In genomic region chr12:96396914-96397313, GRCh38 we compare ENCODE assay signal across 10 cellular contexts. TPM values are rescaled to one million over a fixed set of nuclear protein-coding genes. Genes with fewer than 3 reads are reported as not detected.
DNase-seq lines count a peak whose midpoint lies in the region; ATAC-seq, FAIRE-seq and TF ChIP-seq lines count a peak whose summit lies in the region.
"Had no signal": no experiment of that assay in that cellular context is flagged by ENCODE, and none has a peak within 500 bp of the region (broad histone marks: within the 10 kb centered on the region; RNA-seq: fewer than 3 reads in every experiment).

No MANE protein-coding gene starts in this region.

- H3K9ac ChIP-seq in SU-DHL-6 (ENCODE audit: low read length) (no peak overlapping the region), rectal smooth muscle tissue (ENCODE audit: low read length) (no peak overlapping the region)

- no peak for TF ChIP-seq POLR2A in thyroid gland (IDR thresholded peaks at IDR 0.05)

- no peak for DNase-seq in activated CD4-positive, alpha-beta T cell treated with anti-CD3 and anti-CD28 coated beads, Interleukin-2, amount 10 ng/mL, durations not matched to agents 24 days and 14 days
- DNase-seq in activated CD4-positive, alpha-beta T cell treated with anti-CD3 and anti-CD28 coated beads for 48 hours = no peak
- DNase-seq in fibroblast of pulmonary artery (ENCODE audit: low read depth) = no peak
- DNase-seq in thyroid gland = no peak
- DNase-seq in pancreas = no peak
- DNase-seq: KG1, left colon had no signal

- intact Hi-C loops in activated CD4-positive, alpha-beta T cell treated with anti-CD3 and anti-CD28 coated beads, Interleukin-2, amount 10 ng/mL, durations not matched to agents 24 days and 14 days (cut with micrococcal nuclease) = no loop called here
- intact Hi-C loops in thyroid gland (cut with DNase I) (no loop called here), pancreas (cut with DNase I) (loop anchor here in 1 of 3 donors (10.0 kb wide), 1 partner anchor 342 kb away; no protein-coding TSS in a partner anchor)

- H3K36me3 ChIP-seq in SU-DHL-6 (ENCODE audit: low read length) = no peaks in the 10 kb centered on the region
- no peaks in the 10 kb centered on the region for H3K36me3 ChIP-seq in rectal smooth muscle tissue (ENCODE audit: control insufficient read depth, insufficient read depth, low read length)
- H3K36me3 ChIP-seq in thyroid gland = no peaks in the 10 kb centered on the region
- no peaks in the 10 kb centered on the region for H3K36me3 ChIP-seq in pancreas

- H3K4me3 ChIP-seq in SU-DHL-6 (ENCODE audit: insufficient read depth, low read length, poor library complexity, severe bottlenecking) = no peak overlapping the region
- H3K4me3 ChIP-seq in fibroblast of pulmonary artery (replicated peaks; ENCODE audit: low read depth, low read length) = peak overlapping the region; percentile 73
- no peak overlapping the region for H3K4me3 ChIP-seq in rectal smooth muscle tissue (ENCODE audit: low read length)
- H3K4me3 ChIP-seq in thyroid gland (replicated peaks in 1 of 3) = no peak overlapping the region
- no peak overlapping the region for H3K4me3 ChIP-seq in pancreas

- H3K4me3 Mint-ChIP-seq in activated CD4-positive, alpha-beta T cell treated with anti-CD3 and anti-CD28 coated beads, Interleukin-2, amount 10 ng/mL, durations not matched to agents 24 days and 14 days = peak overlapping the region; percentile 92

- H2AFZ ChIP-seq in SU-DHL-6 (ENCODE audit: low read depth, low read length, severe bottlenecking) = no peak overlapping the region

- no peaks in the 10 kb centered on the region for H3K9me3 Mint-ChIP-seq in activated CD4-positive, alpha-beta T cell treated with anti-CD3 and anti-CD28 coated beads, Interleukin-2, amount 10 ng/mL, durations not matched to agents 24 days and 14 days

- no peak overlapping the region for H3K27ac Mint-ChIP-seq in activated CD4-positive, alpha-beta T cell treated with anti-CD3 and anti-CD28 coated beads, Interleukin-2, amount 10 ng/mL, durations not matched to agents 24 days and 14 days

- H3K4me2 ChIP-seq in SU-DHL-6 (ENCODE audit: low read depth, low read length, poor library complexity, severe bottlenecking) = peak overlapping the region; percentile 96

- H3K9me3 ChIP-seq in SU-DHL-6 (ENCODE audit: insufficient read depth, low read length) (no peaks in the 10 kb centered on the region), thyroid gland (no peaks in the 10 kb centered on the region), pancreas (no peaks in the 10 kb centered on the region)

- H3K4me1 Mint-ChIP-seq in activated CD4-positive, alpha-beta T cell treated with anti-CD3 and anti-CD28 coated beads, Interleukin-2, amount 10 ng/mL, durations not matched to agents 24 days and 14 days = peaks cover 44% of the 10 kb centered on the region

- ATAC-seq in GM21576 (IDR thresholded peaks at IDR 0.05; ENCODE audit: unreplicated experiment) (no peak), pancreas (no peak)
- ATAC-seq: left colon had no signal

- 72 to 76% methylated on average over 5 of the region's 5 CpGs for WGBS in thyroid gland, 2 donors
- WGBS in pancreas, 2 donors = 62 to 72% methylated on average over 5 of the region's 5 CpGs

- peaks cover 2% of the 10 kb centered on the region for H3K36me3 Mint-ChIP-seq in activated CD4-positive, alpha-beta T cell treated with anti-CD3 and anti-CD28 coated beads, Interleukin-2, amount 10 ng/mL, durations not matched to agents 24 days and 14 days (ENCODE audit: low read depth)

- no peak overlapping the region for H3K27ac ChIP-seq in SU-DHL-6 (ENCODE audit: low read depth, low read length)
- peak overlapping the region; percentile 97 for H3K27ac ChIP-seq in rectal smooth muscle tissue (ENCODE audit: low read depth, low read length)
- H3K27ac ChIP-seq in thyroid gland = peak overlapping the region in 1 of 3 donors; percentile 97
- H3K27ac ChIP-seq in pancreas = no peak overlapping the region

- H3K9me2 ChIP-seq in SU-DHL-6 (replicated peaks; ENCODE audit: insufficient read depth, low read length) = no peaks in the 10 kb centered on the region

- TF ChIP-seq CTCF in SU-DHL-6 (IDR thresholded peaks at IDR 0.05; ENCODE audit: insufficient read depth, low read length, poor library complexity, severe bottlenecking) (no peak), fibroblast of pulmonary artery (IDR thresholded peaks at IDR 0.05; ENCODE audit: low read length, missing control alignments) (no peak), thyroid gland (IDR thresholded peaks at IDR 0.05) (no peak), pancreas (IDR thresholded peaks at IDR 0.05) (no peak)

- H3K4me1 ChIP-seq in rectal smooth muscle tissue (ENCODE audit: control insufficient read depth, insufficient read depth, low read length) (peaks cover 15% of the 10 kb centered on the region), thyroid gland (peaks cover 8 to 15% of the 10 kb centered on the region in 2 donors), pancreas (peaks cover 4 to 27% (median 21%) of the 10 kb centered on the region in 3 donors)

- peaks cover 38% of the 10 kb centered on the region for H4K20me1 ChIP-seq in SU-DHL-6 (ENCODE audit: low read depth, low read length)

- peaks cover 18% of the 10 kb centered on the region; the same call in 1 of the 2 replicates for H3F3A ChIP-seq in SU-DHL-6 (ENCODE audit: insufficient read depth)

- no peak for FAIRE-seq in pancreas (lab: Jason Lieb, UNC)

- peaks cover 79% of the 10 kb centered on the region for H3K79me2 ChIP-seq in SU-DHL-6 (ENCODE audit: insufficient read depth, low read length)

- no peaks in the 10 kb centered on the region for H3K27me3 ChIP-seq in SU-DHL-6 (ENCODE audit: low read length)
- no peaks in the 10 kb centered on the region for H3K27me3 ChIP-seq in rectal smooth muscle tissue (ENCODE audit: control insufficient read depth, insufficient read depth, low read length)
- H3K27me3 ChIP-seq in thyroid gland = no peaks in the 10 kb centered on the region
- no peaks in the 10 kb centered on the region for H3K27me3 ChIP-seq in pancreas

- H3K27me3 Mint-ChIP-seq in activated CD4-positive, alpha-beta T cell treated with anti-CD3 and anti-CD28 coated beads, Interleukin-2, amount 10 ng/mL, durations not matched to agents 24 days and 14 days = no peaks in the 10 kb centered on the region

RNA-seq across cellular contexts. Expression of gene CDK17, which starts 3.3 kb away (rescaled TPM):
- 28.0 and 30.5 TPM in 2 replicates for total RNA-seq in activated CD4-positive, alpha-beta T cell treated with anti-CD3 and anti-CD28 coated beads, Interleukin-2, amount 10 ng/mL, durations not matched to agents 24 days and 14 days
- total RNA-seq in thyroid gland (10 to 100 TPM; 32.4 to 64.7 (median 49.0) TPM), pancreas (10 to 100 TPM in 2 of 6 donors, 1 to 10 TPM in 4; 7.2 to 15.1 (median 9.2) TPM)
- 1 to 10 TPM; 4.3 to 6.6 TPM for polyA plus RNA-seq in pancreas
